ENCODE assay signal across 11 cellular contexts in the genomic region with DNA sequence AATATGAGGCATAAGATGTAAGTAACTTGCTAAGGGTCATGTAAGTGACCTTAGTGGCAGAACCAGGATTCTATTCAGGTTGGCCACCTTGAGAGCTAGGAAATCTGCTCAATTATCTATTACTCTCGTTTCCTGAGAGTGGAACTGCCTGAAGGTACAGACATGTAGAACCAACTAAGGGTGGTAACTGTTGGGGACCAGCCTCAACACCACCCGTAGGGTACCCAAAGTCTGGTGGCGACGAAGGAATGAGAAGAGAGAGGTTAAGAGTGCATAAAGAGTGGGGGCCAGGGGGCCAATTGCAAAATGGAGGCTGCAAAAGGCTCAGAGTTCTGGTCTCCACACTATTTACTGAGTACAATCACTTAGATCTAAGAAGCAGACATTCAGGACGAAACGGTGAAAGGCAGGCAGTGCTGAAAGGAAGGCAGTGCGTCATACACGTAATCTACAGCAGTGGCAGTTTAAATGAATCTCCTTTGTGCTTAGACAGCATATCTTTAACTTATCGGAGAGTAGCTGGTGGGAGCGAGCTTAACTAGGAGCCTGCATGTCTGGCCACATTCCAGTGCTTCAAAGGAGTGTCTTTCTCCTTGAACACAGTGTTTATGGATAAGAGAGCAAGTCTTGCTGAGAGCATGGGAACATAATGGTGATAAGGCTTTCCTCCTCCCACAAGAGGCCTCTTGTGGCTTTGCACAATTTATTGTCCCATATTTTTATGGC. TPM values are rescaled to one million over a fixed set of nuclear protein-coding genes. Genes with fewer than 3 reads are reported as not detected.
DNase-seq lines count a peak whose midpoint lies in the region; ATAC-seq, FAIRE-seq and TF ChIP-seq lines count a peak whose summit lies in the region.
"Had no signal": no experiment of that assay in that cellular context is flagged by ENCODE, and none has a peak within 500 bp of the region (broad histone marks: within the 10 kb centered on the region; RNA-seq: fewer than 3 reads in every experiment).

No MANE protein-coding gene starts in this region.

- intact Hi-C loops in left colon (cut with DNase I, micrococcal nuclease) = no loop called here

- H3K9me3 ChIP-seq in small intestine (ENCODE audit: control insufficient read depth, low read depth) = no peaks in the 10 kb centered on the region

- no peaks in the 10 kb centered on the region for H3K27me3 ChIP-seq in small intestine (ENCODE audit: control insufficient read depth in 2 of 2, insufficient read depth in 2 of 2, low read length in 2 of 2)

- peak; percentile 31 for DNase-seq in DMS53 (lab: John Stamatoyannopoulos, UW)
- DNase-seq in DMS53 treated with DMSO at 0.1 percent for 48 hours (lab: John Stamatoyannopoulos, UW; ENCODE audit: unreplicated experiment) = no peak
- DNase-seq in choroid plexus epithelial cell (ENCODE audit: low read depth) = peak; percentile 82
- peak; percentile 59 for DNase-seq in left kidney (ENCODE audit: low read depth, low spot score)
- DNase-seq in small intestine = peak; percentile 93
- DNase-seq in left colon = no peak
- DNase-seq in NCI-H128 (lab: John Stamatoyannopoulos, UW; ENCODE audit: unreplicated experiment) = no peak
- no peak for DNase-seq in NCI-H510A treated with DMSO at 0.1 percent for 48 hours (lab: John Stamatoyannopoulos, UW)
- DNase-seq: DND-41; stimulated activated naive B cell treated with anti-CD40 and anti-IgM and Interleukin-4, amounts not matched to agents 10 μg/mL and 1 μg/mL and 100 μg/mL, for 72 hours had no signal

- H3K36me3 ChIP-seq in small intestine (ENCODE audit: control insufficient read depth in 2 of 2, insufficient read depth in 2 of 2, low read length in 2 of 2) = peaks cover 20 to 39% of the 10 kb centered on the region in 2 donors

- no peak for ATAC-seq in left colon
- ATAC-seq: stimulated activated naive B cell treated with anti-CD40 and anti-IgM and Interleukin-4, amounts not matched to agents 10 μg/mL and 1 μg/mL and 100 μg/mL, for 72 hours had no signal

- no peak overlapping the region for H3K4me3 ChIP-seq in choroid plexus epithelial cell (ENCODE audit: low read depth, low read length)
- H3K4me3 ChIP-seq in small intestine (ENCODE audit: low read depth in 1 of 2, low read length in 2 of 2) = no peak overlapping the region

- TF ChIP-seq CTCF in choroid plexus epithelial cell (conservative IDR thresholded peaks at IDR 0.05; ENCODE audit: low read depth, low read length) = no peak

- peak overlapping the region; percentile 74 to 78 for H3K27ac ChIP-seq in small intestine (ENCODE audit: low read depth in 1 of 2, low read length in 1 of 2)
- H3K27ac ChIP-seq: 22Rv1 had no signal

- H3K4me1 ChIP-seq in small intestine (ENCODE audit: control insufficient read depth in 2 of 2, insufficient read depth in 1 of 2, low read depth in 1 of 2, low read length in 1 of 2) = peaks cover 0 to 2% of the 10 kb centered on the region in 2 donors

- FAIRE-seq in small intestine (lab: Jason Lieb, UNC) = no peak

- 33 to 51% (median 49%) methylated on average over 10 of the region's 10 CpGs for WGBS in small intestine, 3 donors

RNA-seq across cellular contexts. Expression of gene SRSF4, which starts 25.0 kb away (rescaled TPM):
- polyA plus RNA-seq in small intestine = 10 to 100 TPM; 65.1 to 99.3 (median 71.9) TPM
- total RNA-seq in left colon = 10 to 100 TPM; 62.7 to 71.3 TPM

RNA-seq across cellular contexts. Expression of gene TMEM200B, which starts 33.0 kb away (rescaled TPM):
- 1 to 10 TPM in 1 of 3 donors, under 1 TPM in 1, not detected in 1; 0.81 to 3.9 TPM for polyA plus RNA-seq in small intestine
- total RNA-seq in left colon = 1 to 10 TPM; 1.3 to 6.3 TPM

Comparison
In these comparisons a context has a peak if more than half of its experiments do, and no peak if none do; other contexts are left out.
1. DNase-seq: peak in DMS53 (single experiment), choroid plexus epithelial cell (single experiment), left kidney (single experiment) and small intestine (single experiment); none in DMS53 treated with DMSO at 0.1 percent for 48 hours (single experiment), left colon (0 of 2), NCI-H128 (single experiment) and NCI-H510A treated with DMSO at 0.1 percent for 48 hours (single experiment).